Comparison of ENCODE assay signal across 11 cellular contexts in genomic region chr9:137256839-137257238, GRCh38. TPM values are rescaled to one million over a fixed set of nuclear protein-coding genes. Genes with fewer than 3 reads are reported as not detected.
DNase-seq lines count a peak whose midpoint lies in the region; ATAC-seq and TF ChIP-seq lines count a peak whose summit lies in the region.
"Had no signal": no experiment of that assay in that cellular context is flagged by ENCODE, and none has a peak within 500 bp of the region (broad histone marks: within the 10 kb centered on the region; RNA-seq: fewer than 3 reads in every experiment).

No MANE protein-coding gene starts in this region.

- TF ChIP-seq RAD21 in SK-N-SH (IDR thresholded peaks at IDR 0.05; ENCODE audit: low read length), result no peak

- H3K4me1 Mint-ChIP-seq in central memory CD8-positive, alpha-beta T cell, result peaks cover 19% of the 10 kb centered on the region

- no peak overlapping the region; a peak in 1 of 4 replicates for H3K27ac ChIP-seq in SK-N-SH (ENCODE audit: low read depth in 2 of 2, low read length in 1 of 2)
- no peak overlapping the region for H3K27ac ChIP-seq in OCI-LY3 (ENCODE audit: low read length)

- no peaks in the 10 kb centered on the region for H3K27me3 Mint-ChIP-seq in central memory CD8-positive, alpha-beta T cell

- H3K36me3 ChIP-seq in SK-N-SH (replicated peaks in 1 of 2; ENCODE audit: control insufficient read depth in 1 of 2, insufficient read depth in 2 of 2, low read length in 1 of 2) (peaks cover 10 to 15% of the 10 kb centered on the region in 2 experiments), OCI-LY3 (replicated peaks; ENCODE audit: low read depth, low read length) (peaks cover 13% of the 10 kb centered on the region), neuron (ENCODE audit: insufficient read depth, low read length) (peaks cover 20% of the 10 kb centered on the region)

- peaks cover 29% of the 10 kb centered on the region for H3K36me3 Mint-ChIP-seq in central memory CD8-positive, alpha-beta T cell (ENCODE audit: insufficient read depth)

- H3K27me3 ChIP-seq in SK-N-SH (ENCODE audit: insufficient read depth) (no peaks in the 10 kb centered on the region), OCI-LY3 (ENCODE audit: low read depth, low read length) (no peaks in the 10 kb centered on the region), neuron (ENCODE audit: insufficient read depth, low read length) (no peaks in the 10 kb centered on the region)

- no peak overlapping the region for H3K27ac Mint-ChIP-seq in central memory CD8-positive, alpha-beta T cell (ENCODE audit: low read depth)

- no peaks in the 10 kb centered on the region for H3K9me3 ChIP-seq in SK-N-SH
- no peaks in the 10 kb centered on the region for H3K9me3 ChIP-seq in OCI-LY3 (ENCODE audit: insufficient read depth, low read length)
- no peaks in the 10 kb centered on the region for H3K9me3 ChIP-seq in neuron (ENCODE audit: low read length)

- H3K9ac ChIP-seq in SK-N-SH (no peak overlapping the region), OCI-LY3 (ENCODE audit: low read length) (no peak overlapping the region)

- H3K79me2 ChIP-seq in SK-N-SH (ENCODE audit: insufficient read depth) (peaks cover 47% of the 10 kb centered on the region), OCI-LY3 (ENCODE audit: low read length) (peaks cover 31% of the 10 kb centered on the region)

- DNase-seq in SK-N-SH, result no peak
- no peak for DNase-seq in central memory CD8-positive, alpha-beta T cell (ENCODE audit: low spot score in 2 of 2)
- DNase-seq in AG08395 (ENCODE audit: low spot score), result no peak
- no peak for DNase-seq in RKO (ENCODE audit: low spot score)
- DNase-seq: 8988T, NCI-H2171, SIG-M5 had no signal

- no peak for TF ChIP-seq CTCF in SK-N-SH (IDR thresholded peaks at IDR 0.05)
- no peak for TF ChIP-seq CTCF in OCI-LY3 (IDR thresholded peaks at IDR 0.05; ENCODE audit: low read depth, low read length)

- no peak overlapping the region; a peak in 1 of 4 replicates for H3K4me3 ChIP-seq in SK-N-SH (ENCODE audit: low read depth in 2 of 2, low read length in 1 of 2)
- 0 out of 2 replicates have a peak overlapping the region, but pooled peaks have one; percentile 96 for H3K4me3 ChIP-seq in OCI-LY3 (ENCODE audit: low read length)
- peak overlapping the region; percentile 93 for H3K4me3 ChIP-seq in neuron (ENCODE audit: low read length)

- peak overlapping the region; percentile 95 for H3K4me2 ChIP-seq in SK-N-SH
- H3K4me2 ChIP-seq in OCI-LY3 (ENCODE audit: low read length), result peak overlapping the region; percentile 83; the same call in 1 of the 2 replicates

- no peaks in the 10 kb centered on the region for H3F3A ChIP-seq in SK-N-SH (replicated peaks; ENCODE audit: insufficient read depth)

- no peak for TF ChIP-seq EP300 in SK-N-SH (IDR thresholded peaks at IDR 0.05; ENCODE audit: borderline replicate concordance in 1 of 2, low read depth in 1 of 2, low read length in 1 of 2)

- ATAC-seq in SK-N-SH treated with all-trans-retinoic acid at 6 μM for 48 hours (no peak), HG02763 (IDR thresholded peaks at IDR 0.05; ENCODE audit: unreplicated experiment) (no peak)
- ATAC-seq in central memory CD8-positive, alpha-beta T cell (replicated peaks; ENCODE audit: extremely low read depth, poor library complexity, severe bottlenecking), result no peak

- H3K4me3 Mint-ChIP-seq in central memory CD8-positive, alpha-beta T cell, result peak overlapping the region; percentile 87

- H4K20me1 ChIP-seq in SK-N-SH (ENCODE audit: insufficient read depth) (peaks cover 12% of the 10 kb centered on the region; the same call in 1 of the 2 replicates), OCI-LY3 (ENCODE audit: insufficient read depth, low read length) (0 out of 2 replicates have a peak, but pooled peaks cover 6% of the 10 kb centered on the region)

- H3K9me3 Mint-ChIP-seq in central memory CD8-positive, alpha-beta T cell, result no peaks in the 10 kb centered on the region

- H2AFZ ChIP-seq in SK-N-SH (ENCODE audit: low read depth) (no peak overlapping the region), OCI-LY3 (ENCODE audit: low read depth, low read length) (no peak overlapping the region), neuron (ENCODE audit: low read depth, low read length) (no peak overlapping the region)

- no peaks in the 10 kb centered on the region for H3K9me2 ChIP-seq in SK-N-SH

- H3K4me1 ChIP-seq in SK-N-SH (ENCODE audit: control insufficient read depth in 1 of 2, insufficient read depth in 2 of 2, low read depth in 1 of 2, low read length in 1 of 2) (peaks cover 0 to 21% of the 10 kb centered on the region in 2 experiments; a peak in 1 of 4 replicates), OCI-LY3 (ENCODE audit: low read length) (peaks cover 33% of the 10 kb centered on the region), neuron (ENCODE audit: insufficient read depth, low read length) (peaks cover 26% of the 10 kb centered on the region)

- 86% methylated on average over 8 of the region's 14 CpGs for WGBS in SK-N-SH (ENCODE audit: low lambda C conversion rate)

- POLR2A ChIA-PET in SK-N-SH (lab: Yijun Ruan, JAX), result interaction anchor here (1.3 to 6.6 kb wide), 2 partner anchors 15 to 20 kb away, joined by 3 to 83 read pairs; partner anchors contain the start of gene TUBB4B

- CTCF ChIA-PET in SK-N-SH (lab: Yijun Ruan, JAX), result interaction anchor here (1.7 to 4.6 kb wide), 2 partner anchors 19 to 30 kb away, joined by 4 to 33 read pairs; no protein-coding TSS in a partner anchor

TF ChIP-seq in SK-N-SH, 30 proteins besides CTCF, POLR2A, EP300 and RAD21 (continues in another document):
- TF ChIP-seq REST (IDR thresholded peaks at IDR 0.05; ENCODE audit: low read depth, low read length), result no peak
- TF ChIP-seq TCF12 (IDR thresholded peaks at IDR 0.05), result no peak

TF ChIP-seq in SK-N-SH treated with all-trans-retinoic acid at 6 μM for 48 hours, 23 proteins besides CTCF, POLR2A, EP300 and RAD21:
- TF ChIP-seq ZFP3 (CRISPR knock-in tag; IDR thresholded peaks at IDR 0.05) (no peak), ZNF70 (CRISPR knock-in tag; IDR thresholded peaks at IDR 0.05) (no peak), ZC3H10 (CRISPR knock-in tag; IDR thresholded peaks at IDR 0.05) (no peak)

RNA-seq across cellular contexts. Expression of gene NELFB, which starts 1.7 kb away (rescaled TPM):
- 52.6 and 62.7 TPM in 2 replicates for polyA plus RNA-seq in SK-N-SH (2012; rRNA removed)
- 25.6 and 50.6 TPM in 2 replicates for polyA plus RNA-seq in SK-N-SH (2012; cell fraction: cytosol; rRNA removed)
- polyA plus RNA-seq in SK-N-SH (2012; cell fraction: nucleus; rRNA removed), result 57.4 and 62.4 TPM in 2 replicates

RNA-seq across cellular contexts. Expression of gene STPG3, which starts 5.8 kb away (rescaled TPM):
- not detected in 2 replicates for polyA plus RNA-seq in SK-N-SH (2012; rRNA removed)
- polyA plus RNA-seq in SK-N-SH (2012; cell fraction: cytosol; rRNA removed), result not detected in 2 replicates
- polyA plus RNA-seq in SK-N-SH (2012; cell fraction: nucleus; rRNA removed), result not detected in 2 replicates

RNA-seq across cellular contexts. Expression of gene TUBB4B, which starts 15.8 kb away (rescaled TPM):
- 415 and 508 TPM in 2 replicates for polyA plus RNA-seq in SK-N-SH (2012; rRNA removed)
- polyA plus RNA-seq in SK-N-SH (2012; cell fraction: cytosol; rRNA removed), result 249 and 391 TPM in 2 replicates
- polyA plus RNA-seq in SK-N-SH (2012; cell fraction: nucleus; rRNA removed), result 385 and 387 TPM in 2 replicates

RNA-seq across cellular contexts. Expression of gene TOR4A, which starts 20.7 kb away (rescaled TPM):
- 0.81 and 0.99 TPM in 2 replicates for polyA plus RNA-seq in SK-N-SH (2012; rRNA removed)
- polyA plus RNA-seq in SK-N-SH (2012; cell fraction: cytosol; rRNA removed), result 0.36 and 0.62 TPM in 2 replicates
- polyA plus RNA-seq in SK-N-SH (2012; cell fraction: nucleus; rRNA removed), result 2.2 and 3.4 TPM in 2 replicates

RNA-seq across cellular contexts. Expression of gene SLC34A3, which starts 26.1 kb away (rescaled TPM):
- 0.06 TPM in 1 of 2 replicates, not detected in the other for polyA plus RNA-seq in SK-N-SH (2012; rRNA removed)
- polyA plus RNA-seq in SK-N-SH (2012; cell fraction: cytosol; rRNA removed), result 0.01 TPM in 2 replicates
- polyA plus RNA-seq in SK-N-SH (2012; cell fraction: nucleus; rRNA removed), result 0.07 and 0.18 TPM in 2 replicates

Comparison
In these comparisons a context has a peak if more than half of its experiments do, and no peak if none do; other contexts are left out.
1. H3K4me3 ChIP-seq: peak in OCI-LY3 (single experiment) and neuron (single experiment); none in SK-N-SH (0 of 2).